Comparison of ENCODE assay signal across 38 cellular contexts in the genomic region with DNA sequence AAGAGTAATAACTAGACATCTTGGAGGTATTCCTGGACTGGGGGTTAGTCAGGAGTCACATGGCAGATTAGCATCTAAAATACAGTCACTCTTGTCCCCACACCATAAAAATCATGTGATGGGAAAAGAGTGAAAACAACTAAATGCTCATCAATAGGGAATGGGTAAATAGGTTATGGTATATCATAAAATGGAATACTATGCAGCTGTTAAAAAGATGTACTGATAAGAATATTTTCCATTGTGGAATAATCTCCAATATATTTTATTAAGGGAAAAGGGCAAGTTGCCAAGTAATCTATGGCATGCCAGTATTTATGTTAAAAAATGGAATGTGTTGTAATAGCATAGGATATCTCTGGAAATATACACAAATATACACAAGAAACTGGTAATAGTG.
"Had no signal": no experiment of that assay in that cellular context is flagged by ENCODE, and none has a peak within 500 bp of the region (broad histone marks: within the 10 kb centered on the region; RNA-seq: fewer than 3 reads in every experiment).

No MANE protein-coding gene starts in this region.

- DNase-seq: activated CD4-positive, alpha-beta memory T cell treated with anti-CD3 and anti-CD28 coated beads, Interleukin-2, amount 10 ng/mL, durations not matched to agents 7 days and 5 days; activated CD4-positive, alpha-beta T cell treated with anti-CD3 and anti-CD28 coated beads for 1 hour; activated CD4-positive, alpha-beta T cell treated with anti-CD3 and anti-CD28 coated beads for 4 hours; activated CD4-positive, alpha-beta T cell treated with anti-CD3 and anti-CD28 coated beads, Interleukin-2, amount 10 ng/mL, durations not matched to agents 24 days and 14 days; activated CD4-positive, alpha-beta T cell treated with anti-CD3 and anti-CD28 coated beads, Interleukin-2, amount 50 U/mL, for 48 hours; activated CD4-positive, CD25-positive, alpha-beta regulatory T cell; activated CD8-positive, alpha-beta memory T cell treated with anti-CD3 and anti-CD28 coated beads for 24 hours; activated CD8-positive, alpha-beta memory T cell treated with anti-CD3 and anti-CD28 coated beads, Interleukin-2, amount 10 ng/mL, durations not matched to agents 7 days and 5 days; activated CD8-positive, alpha-beta memory T cell treated with anti-CD3 and anti-CD28 coated beads, Interleukin-2, amount 50 U/mL, for 48 hours; activated CD8-positive, alpha-beta T cell treated with anti-CD3 and anti-CD28 coated beads, Interleukin-2, amount 10 ng/mL, durations not matched to agents 7 days and 5 days; activated effector memory CD4-positive, alpha-beta T cell treated with Interleukin-2 at 50 U/mL for 16 hours; activated gamma-delta T cell; activated naive CD4-positive, alpha-beta T cell treated with anti-CD3 and anti-CD28 coated beads, Interleukin-2, amount 10 ng/mL, durations not matched to agents 7 days and 5 days; activated naive CD4-positive, alpha-beta T cell treated with Interleukin-2 at 50 U/mL for 16 hours; activated naive CD8-positive, alpha-beta T cell treated with anti-CD3 and anti-CD28 coated beads, Interleukin-2, amount 10 ng/mL, durations not matched to agents 7 days and 5 days; activated naive CD8-positive, alpha-beta T cell treated with anti-CD3 and anti-CD28 coated beads, Interleukin-2, amount 50 U/mL, for 24 hours; activated T-cell treated with anti-CD3 and anti-CD28 coated beads, Interleukin-2, amount 50 U/mL, for 24 hours; activated T-cell treated with anti-CD3 and anti-CD28 coated beads, Interleukin-2, amount 50 U/mL, for 48 hours; amygdala; anterior cingulate cortex; caudate nucleus; cerebellar nuclear complex; colonic mucosa; T-helper 2 cell; T-helper 9 cell had no signal

- H3K27ac Mint-ChIP-seq: activated CD4-positive, alpha-beta memory T cell treated with anti-CD3 and anti-CD28 coated beads, Interleukin-2, amount 10 ng/mL, durations not matched to agents 7 days and 5 days; activated CD4-positive, alpha-beta T cell treated with anti-CD3 and anti-CD28 coated beads, Interleukin-2, amount 10 ng/mL, durations not matched to agents 24 days and 14 days; activated CD8-positive, alpha-beta memory T cell treated with anti-CD3 and anti-CD28 coated beads, Interleukin-2, amount 10 ng/mL, durations not matched to agents 7 days and 5 days; activated CD8-positive, alpha-beta T cell treated with anti-CD3 and anti-CD28 coated beads, Interleukin-2, amount 10 ng/mL, durations not matched to agents 7 days and 5 days; activated naive CD4-positive, alpha-beta T cell treated with anti-CD3 and anti-CD28 coated beads, Interleukin-2, amount 10 ng/mL, durations not matched to agents 7 days and 5 days; activated naive CD8-positive, alpha-beta T cell; activated naive CD8-positive, alpha-beta T cell treated with anti-CD3 and anti-CD28 coated beads, Interleukin-2, amount 10 ng/mL, durations not matched to agents 7 days and 5 days; activated naive CD8-positive, alpha-beta T cell treated with anti-CD3 and anti-CD28 coated beads, Interleukin-2, amount 50 U/mL, for 24 hours; activated T-cell treated with anti-CD3 and anti-CD28 coated beads, Interleukin-2, amount 50 U/mL, for 24 hours; activated T-helper 2 cell treated with anti-CD3 and anti-CD28 coated beads, Interferon-gamma antibody, Interleukin-2, Interleukin-4, amounts not matched to agents 10 μg/mL and 5 μg/mL and 100 μg/mL, durations not matched to agents 14 hours and 24 hours and 36 hours; brain; T-helper 1 cell treated with Interleukin-12 subunit alpha and Interleukin-12 subunit beta and Interleukin-4 antibody, amounts not matched to agents 30 μg/mL and 1 μg/mL, for 36 hours; T-helper 2 cell treated with Interferon-gamma antibody and Interleukin-4, amounts not matched to agents 5 μg/mL and 100 μg/mL, for 36 hours had no signal

- H3K4me3 Mint-ChIP-seq: activated CD4-positive, alpha-beta memory T cell treated with anti-CD3 and anti-CD28 coated beads, Interleukin-2, amount 10 ng/mL, durations not matched to agents 7 days and 5 days; activated CD4-positive, alpha-beta T cell treated with anti-CD3 and anti-CD28 coated beads, Interleukin-2, amount 10 ng/mL, durations not matched to agents 24 days and 14 days; activated CD8-positive, alpha-beta memory T cell treated with anti-CD3 and anti-CD28 coated beads, Interleukin-2, amount 10 ng/mL, durations not matched to agents 7 days and 5 days; activated CD8-positive, alpha-beta T cell treated with anti-CD3 and anti-CD28 coated beads, Interleukin-2, amount 10 ng/mL, durations not matched to agents 7 days and 5 days; activated naive CD4-positive, alpha-beta T cell treated with anti-CD3 and anti-CD28 coated beads, Interleukin-2, amount 10 ng/mL, durations not matched to agents 7 days and 5 days; activated naive CD4-positive, alpha-beta T cell treated with anti-CD3 and anti-CD28 coated beads, Interleukin-2, amount 50 U/mL, for 24 hours; activated naive CD8-positive, alpha-beta T cell; activated naive CD8-positive, alpha-beta T cell treated with anti-CD3 and anti-CD28 coated beads, Interleukin-2, amount 10 ng/mL, durations not matched to agents 7 days and 5 days; activated naive CD8-positive, alpha-beta T cell treated with anti-CD3 and anti-CD28 coated beads, Interleukin-2, amount 50 U/mL, for 24 hours; activated T-cell treated with anti-CD3 and anti-CD28 coated beads, Interleukin-2, amount 50 U/mL, for 24 hours; brain; central memory CD8-positive, alpha-beta T cell; T-helper 1 cell treated with Interleukin-12 subunit alpha and Interleukin-12 subunit beta and Interleukin-4 antibody, amounts not matched to agents 30 μg/mL and 1 μg/mL, for 36 hours; T-helper 2 cell treated with Interferon-gamma antibody and Interleukin-4, amounts not matched to agents 5 μg/mL and 100 μg/mL, for 36 hours had no signal

- FAIRE-seq: bronchial epithelial cell, TTC549 had no signal

- H3K4me3 ChIP-seq: ascending aorta, cardiac muscle cell, colonic mucosa had no signal

- H3K9me3 Mint-ChIP-seq: activated naive CD8-positive, alpha-beta T cell treated with anti-CD3 and anti-CD28 coated beads, Interleukin-2, amount 10 ng/mL, durations not matched to agents 7 days and 5 days; central memory CD8-positive, alpha-beta T cell had no signal

- H3K27me3 Mint-ChIP-seq: activated naive CD4-positive, alpha-beta T cell treated with anti-CD3 and anti-CD28 coated beads, Interleukin-2, amount 50 U/mL, for 24 hours; activated naive CD8-positive, alpha-beta T cell; activated naive CD8-positive, alpha-beta T cell treated with anti-CD3 and anti-CD28 coated beads, Interleukin-2, amount 50 U/mL, for 24 hours; activated T-cell treated with anti-CD3 and anti-CD28 coated beads, Interleukin-2, amount 50 U/mL, for 24 hours; central memory CD8-positive, alpha-beta T cell had no signal

- ATAC-seq: activated CD4-positive, CD25-positive, alpha-beta regulatory T cell treated with anti-CD3 and anti-CD28 coated beads, Interleukin-2, amount 50 U/mL, for 24 hours; activated CD8-positive, alpha-beta memory T cell treated with anti-CD3 and anti-CD28 coated beads, Interleukin-2, amount 10 ng/mL, durations not matched to agents 7 days and 5 days; activated CD8-positive, alpha-beta T cell treated with anti-CD3 and anti-CD28 coated beads, Interleukin-2, amount 10 ng/mL, durations not matched to agents 7 days and 5 days; activated naive CD8-positive, alpha-beta T cell treated with anti-CD3 and anti-CD28 coated beads, Interleukin-2, amount 50 U/mL, for 24 hours had no signal

- H3K4me1 ChIP-seq: ascending aorta, colonic mucosa had no signal

- H3K9me3 ChIP-seq: ascending aorta, colonic mucosa had no signal

- H3K36me3 Mint-ChIP-seq: activated naive CD4-positive, alpha-beta T cell treated with anti-CD3 and anti-CD28 coated beads, Interleukin-2, amount 10 ng/mL, durations not matched to agents 7 days and 5 days had no signal

- H3K27ac ChIP-seq: ascending aorta, cardiac muscle cell, colonic mucosa, VCaP had no signal

- H3K36me3 ChIP-seq: ascending aorta, cardiac muscle cell, colonic mucosa had no signal

- H3K27me3 ChIP-seq: ascending aorta, cardiac muscle cell, colonic mucosa had no signal
